ENCODE assay signal across 34 cellular contexts in the genomic region with DNA sequence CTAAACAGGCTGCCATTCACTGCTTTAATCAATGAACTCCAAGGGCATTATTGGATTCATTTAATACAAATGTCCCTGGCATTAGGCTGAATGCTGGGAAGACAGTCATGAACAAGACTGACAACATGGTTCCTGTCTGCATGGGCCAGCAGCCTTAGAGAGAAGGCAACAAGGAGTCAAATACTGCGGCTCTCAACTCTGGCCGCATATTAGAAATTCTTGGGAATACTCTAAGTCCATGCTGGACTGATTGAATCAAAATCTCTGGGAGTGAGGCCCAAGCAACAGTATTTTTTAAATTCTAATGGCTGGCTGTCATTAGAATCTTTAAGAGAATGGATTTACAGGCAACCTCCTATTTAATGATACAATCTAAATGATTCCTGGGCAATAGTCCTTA.
"Had no signal": no experiment of that assay in that cellular context is flagged by ENCODE, and none has a peak within 500 bp of the region (broad histone marks: within the 10 kb centered on the region; RNA-seq: fewer than 3 reads in every experiment).

No MANE protein-coding gene starts in this region.

- H3K27me3 Mint-ChIP-seq: activated CD4-positive, alpha-beta T cell treated with anti-CD3 and anti-CD28 coated beads for 36 hours; activated CD8-positive, alpha-beta T cell treated with anti-CD3 and anti-CD28 coated beads for 36 hours; activated naive CD8-positive, alpha-beta T cell; activated T-helper 17 cell treated with anti-CD3 and anti-CD28 coated beads, Interleukin-2, amount 50 U/mL, for 72 hours; central memory CD8-positive, alpha-beta T cell; dendritic cell treated with granulocyte-macrophage colony-stimulating factor and Interleukin-4, amounts not matched to agents 40 ng/mL and 50 ng/mL, for 4 days; T-helper 17 cell had no signal

- ATAC-seq: activated T-cell treated with anti-CD3 and anti-CD28 coated beads, Interleukin-2, amount 50 U/mL, for 4 hours; esophagus mucosa; heart left ventricle; T-helper 17 cell had no signal

- H3K36me3 Mint-ChIP-seq: activated naive CD8-positive, alpha-beta T cell had no signal

- H3K9me3 ChIP-seq: heart left ventricle had no signal

- H3K4me1 ChIP-seq: heart left ventricle had no signal

- H3K4me3 ChIP-seq: coronary artery, dorsolateral prefrontal cortex, heart left ventricle had no signal

- H3K4me1 Mint-ChIP-seq: activated CD4-positive, alpha-beta T cell treated with anti-CD3 and anti-CD28 coated beads for 36 hours; activated T-helper 17 cell treated with anti-CD3 and anti-CD28 coated beads, Interleukin-2, amount 50 U/mL, for 72 hours; central memory CD8-positive, alpha-beta T cell; T-helper 17 cell had no signal

- DNase-seq: activated CD4-positive, alpha-beta T cell treated with anti-CD3 and anti-CD28 coated beads for 36 hours; activated CD4-positive, alpha-beta T cell treated with anti-CD3 and anti-CD28 coated beads, Interleukin-2, amount 50 U/mL, for 1 hour; activated CD4-positive, alpha-beta T cell treated with anti-CD3 and anti-CD28 coated beads, Interleukin-2, amount 50 U/mL, for 48 hours; activated CD4-positive, CD25-positive, alpha-beta regulatory T cell; activated CD4-positive, CD25-positive, alpha-beta regulatory T cell treated with anti-CD3 and anti-CD28 coated beads, Interleukin-2, amount 50 U/mL, for 72 hours; activated CD8-positive, alpha-beta memory T cell treated with anti-CD3 and anti-CD28 coated beads for 24 hours; activated CD8-positive, alpha-beta T cell treated with anti-CD3 and anti-CD28 coated beads for 36 hours; activated effector memory CD4-positive, alpha-beta T cell treated with Interleukin-2 at 50 U/mL for 16 hours; activated gamma-delta T cell treated with Interleukin-2 at 50 U/mL for 16 hours; activated naive CD4-positive, alpha-beta T cell treated with anti-CD3 and anti-CD28 coated beads, Interleukin-2, amount 50 U/mL, for 16 hours; activated naive CD4-positive, alpha-beta T cell treated with Interleukin-2 at 50 U/mL for 16 hours; activated T-cell treated with anti-CD3 and anti-CD28 coated beads, Interleukin-2, amount 50 U/mL, for 4 hours; amniotic stem cell; anterior cingulate cortex; brain microvascular endothelial cell; dorsolateral prefrontal cortex; effector memory CD4-positive, alpha-beta T cell; endodermal cell; foreskin fibroblast; glutamatergic neuron; heart left ventricle; T-helper 1 cell; T-helper 17 cell; T1000 had no signal

- H3K27ac Mint-ChIP-seq: activated CD4-positive, alpha-beta T cell treated with anti-CD3 and anti-CD28 coated beads for 36 hours; activated CD8-positive, alpha-beta T cell treated with anti-CD3 and anti-CD28 coated beads for 36 hours; activated naive CD8-positive, alpha-beta T cell; activated T-helper 17 cell treated with anti-CD3 and anti-CD28 coated beads, Interleukin-2, amount 50 U/mL, for 72 hours; dendritic cell treated with granulocyte-macrophage colony-stimulating factor and Interleukin-4, amounts not matched to agents 40 ng/mL and 50 ng/mL, for 4 days; endodermal cell; T-helper 17 cell; T-helper 2 cell treated with Interferon-gamma antibody and Interleukin-4, amounts not matched to agents 5 μg/mL and 100 μg/mL, for 36 hours had no signal

- H3K9me3 Mint-ChIP-seq: activated CD8-positive, alpha-beta T cell treated with anti-CD3 and anti-CD28 coated beads for 36 hours; activated T-cell treated with anti-CD3 and anti-CD28 coated beads, Interleukin-2, amount 50 U/mL, for 4 hours; activated T-helper 17 cell treated with anti-CD3 and anti-CD28 coated beads, Interleukin-2, amount 50 U/mL, for 72 hours; central memory CD8-positive, alpha-beta T cell; dendritic cell treated with granulocyte-macrophage colony-stimulating factor and Interleukin-4, amounts not matched to agents 40 ng/mL and 50 ng/mL, for 4 days; T-helper 2 cell treated with Interferon-gamma antibody and Interleukin-4, amounts not matched to agents 5 μg/mL and 100 μg/mL, for 36 hours had no signal

- H3K36me3 ChIP-seq: brain microvascular endothelial cell, heart left ventricle had no signal

- H3K27me3 ChIP-seq: brain microvascular endothelial cell, dorsolateral prefrontal cortex, heart left ventricle had no signal

- FAIRE-seq: astrocyte, bronchial epithelial cell, frontal cortex had no signal

- H3K4me3 Mint-ChIP-seq: activated CD4-positive, alpha-beta T cell treated with anti-CD3 and anti-CD28 coated beads for 36 hours; activated CD8-positive, alpha-beta T cell treated with anti-CD3 and anti-CD28 coated beads for 36 hours; activated naive CD8-positive, alpha-beta T cell; activated T-cell treated with anti-CD3 and anti-CD28 coated beads, Interleukin-2, amount 50 U/mL, for 4 hours; activated T-helper 17 cell treated with anti-CD3 and anti-CD28 coated beads, Interleukin-2, amount 50 U/mL, for 72 hours; central memory CD8-positive, alpha-beta T cell; dendritic cell treated with granulocyte-macrophage colony-stimulating factor and Interleukin-4, amounts not matched to agents 40 ng/mL and 50 ng/mL, for 4 days; endodermal cell; T-helper 17 cell; T-helper 2 cell treated with Interferon-gamma antibody and Interleukin-4, amounts not matched to agents 5 μg/mL and 100 μg/mL, for 36 hours had no signal

- H3K27ac ChIP-seq: brain microvascular endothelial cell, coronary artery, dorsolateral prefrontal cortex, heart left ventricle had no signal
